Comparison of ENCODE assay signal across 22 cellular contexts in genomic region chr18:37317486-37317885, GRCh38.
"Had no signal": no experiment of that assay in that cellular context is flagged by ENCODE, and none has a peak within 500 bp of the region (broad histone marks: within the 10 kb centered on the region; RNA-seq: fewer than 3 reads in every experiment).

No MANE protein-coding gene starts in this region.

- H3K36me3 ChIP-seq: heart right ventricle, lower lobe of right lung, neutrophil, ovary, right atrium auricular region, right lobe of liver, stomach, transverse colon, upper lobe of left lung, vagina had no signal

- DNase-seq: heart right ventricle; islet precursor cell; lower lobe of right lung; mammary epithelial cell; mesenchymal stem cell; naive thymus-derived CD8-positive, alpha-beta T cell; ovary; right lobe of liver; stimulated activated CD4-positive, alpha-beta T cell treated with anti-CD3 and anti-CD28 coated beads, Interleukin-1b, Interleukin-23, amount 100 ng/mL, for 48 hours; stimulated activated CD4-positive, alpha-beta T cell treated with anti-CD3 and anti-CD28 coated beads, Interleukin-2, amount 100 ng/mL, for 48 hours; stimulated activated CD4-positive, alpha-beta T cell treated with anti-CD3 and anti-CD28 coated beads, Interleukin-4, amount 100 ng/mL, for 4 hours; stimulated activated naive B cell treated with anti-CD40 and anti-IgM and Interleukin-4, amounts not matched to agents 10 μg/mL and 1 μg/mL and 100 μg/mL, for 72 hours; stimulated activated naive CD8-positive, alpha-beta T cell treated with anti-CD3 and anti-CD28 coated beads, Interleukin-15, Interleukin-2, amounts not matched to agents 100 U/mL and 50 U/mL, for 24 hours; stomach; transverse colon; upper lobe of left lung had no signal

- H3K4me3 ChIP-seq: heart right ventricle, hepatocyte, lower lobe of right lung, ovary, right atrium auricular region, right lobe of liver, smooth muscle cell, stomach, transverse colon, upper lobe of left lung, vagina had no signal

- H3K27ac ChIP-seq: heart right ventricle, hepatocyte, lower lobe of right lung, neutrophil, ovary, right atrium auricular region, right lobe of liver, stomach, transverse colon, upper lobe of left lung, vagina had no signal

- H3K9me3 ChIP-seq: heart right ventricle, lower lobe of right lung, neutrophil, ovary, right atrium auricular region, right lobe of liver, stomach, transverse colon, upper lobe of left lung, vagina had no signal

- ATAC-seq: heart right ventricle; left lobe of liver; lower lobe of right lung; naive thymus-derived CD8-positive, alpha-beta T cell; right lobe of liver; stimulated activated naive B cell treated with anti-CD40 and anti-IgM and Interleukin-4, amounts not matched to agents 10 μg/mL and 1 μg/mL and 100 μg/mL, for 72 hours; stimulated activated naive CD8-positive, alpha-beta T cell treated with anti-CD3 and anti-CD28 coated beads, Interleukin-15, Interleukin-2, amounts not matched to agents 100 U/mL and 50 U/mL, for 24 hours had no signal
